2 cellular contexts compared by ENCODE assay signal in the genomic region with DNA sequence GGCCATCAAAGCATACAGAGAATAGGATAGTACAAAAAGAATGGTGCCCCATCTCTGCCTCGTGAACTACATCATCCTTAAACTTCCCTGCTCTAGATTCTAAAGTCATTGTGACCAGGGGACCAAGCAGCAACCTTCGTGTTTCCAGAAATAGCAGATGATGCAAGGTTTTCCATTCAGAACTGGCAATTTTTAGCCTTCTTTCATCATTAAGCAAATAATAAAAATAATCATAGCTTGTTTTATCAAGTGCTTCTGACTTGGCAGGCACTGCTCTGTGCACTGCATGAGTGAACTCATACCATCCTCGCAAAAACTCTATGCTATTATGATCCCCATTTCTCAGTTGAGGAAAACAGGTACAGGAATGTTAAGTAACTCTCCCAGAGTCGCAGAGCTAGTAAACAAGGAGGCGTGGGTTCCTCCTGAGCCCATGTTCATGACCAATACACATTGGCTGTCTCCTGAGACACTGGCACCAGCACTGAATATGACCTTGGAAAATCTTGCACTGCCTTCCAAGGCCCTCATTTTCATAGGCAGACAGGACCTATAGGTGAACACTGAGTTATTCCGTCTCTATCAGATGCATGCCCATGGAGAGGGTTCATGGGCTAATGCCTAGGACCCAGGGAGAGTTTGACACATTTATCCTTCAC.
TF ChIP-seq lines count a peak whose summit lies in the region.

No MANE protein-coding gene starts in this region.

TF ChIP-seq in GM23338, 12 proteins besides CTCF, POLR2A, EP300 and RAD21 (continues in another document):
- no peak for TF ChIP-seq STAT1 (IDR thresholded peaks at IDR 0.05; ENCODE audit: unreplicated experiment)
- no peak for TF ChIP-seq ZNF462 (CRISPR knock-in tag; IDR thresholded peaks at IDR 0.05)
- TF ChIP-seq CREB1 (CRISPR knock-in tag; IDR thresholded peaks at IDR 0.05; ENCODE audit: low read depth): no peak
- TF ChIP-seq JUNB (IDR thresholded peaks at IDR 0.05; ENCODE audit: unreplicated experiment): no peak
- no peak for TF ChIP-seq NANOG (IDR thresholded peaks at IDR 0.05; ENCODE audit: borderline replicate concordance)
- no peak for TF ChIP-seq POLR2AphosphoS5 (IDR thresholded peaks at IDR 0.05; ENCODE audit: low read depth)
- no peak for TF ChIP-seq ZNF114 (CRISPR knock-in tag; IDR thresholded peaks at IDR 0.05)
- no peak for TF ChIP-seq REST (IDR thresholded peaks at IDR 0.05; ENCODE audit: unreplicated experiment)

TF ChIP-seq in neural cell, 6 proteins besides CTCF, POLR2A, EP300 and RAD21:
- TF ChIP-seq POLR2AphosphoS5 (IDR thresholded peaks at IDR 0.05) (no peak), MXI1 (conservative IDR thresholded peaks at IDR 0.05; ENCODE audit: poor library complexity, severe bottlenecking) (no peak), EZH2 (IDR thresholded peaks at IDR 0.05; ENCODE audit: borderline replicate concordance, insufficient read depth, low read length, poor library complexity, severe bottlenecking) (no peak), SMC3 (conservative IDR thresholded peaks at IDR 0.05; ENCODE audit: poor library complexity) (no peak), TAF1 (IDR thresholded peaks at IDR 0.05; ENCODE audit: low read depth) (no peak), REST (IDR thresholded peaks at IDR 0.05; ENCODE audit: borderline replicate concordance) (no peak)
